ENCODE assay signal across 8 cellular contexts in genomic region chr15:92902020-92902419, GRCh38. TPM values are rescaled to one million over a fixed set of nuclear protein-coding genes. Genes with fewer than 3 reads are reported as not detected.
DNase-seq lines count a peak whose midpoint lies in the region; ATAC-seq and TF ChIP-seq lines count a peak whose summit lies in the region.

No MANE protein-coding gene starts in this region.

- peak overlapping the region; percentile 94 to 99 (median 98) for H3K9ac ChIP-seq in BLaER1 treated with 17β-estradiol and CSF1 and Interleukin-3, amounts not matched to agents 10 nM and 100 nM

- peak overlapping the region; percentile 99 to 100 for H3K27ac Mint-ChIP-seq in natural killer cell treated with Interleukin-12 subunit alpha and Interleukin-12 subunit beta and Interleukin-15 and Interleukin-18, amount 100 ng/mL, for 72 hours

- intact Hi-C loops in dorsolateral prefrontal cortex (cut with DNase I), result loop anchor here in 1 of 2 donors (5.0 to 10.0 kb wide), 2 partner anchors 70 to 187 kb away; no protein-coding TSS in a partner anchor

- DNase-seq in MG63 (no peak), dorsolateral prefrontal cortex (no peak), NCI-H1092 (lab: John Stamatoyannopoulos, UW) (no peak), germinal center (ENCODE audit: low spot score) (no peak)
- no peak for DNase-seq in natural killer cell treated with Interleukin-12 subunit alpha and Interleukin-12 subunit beta and Interleukin-15 and Interleukin-18, amount 100 ng/mL, for 72 hours (ENCODE audit: low spot score)
- DNase-seq in stimulated activated naive CD4-positive, alpha-beta T cell treated with Interleukin-2 at 50 U/mL for 16 hours (lab: John Stamatoyannopoulos, UW), result no peak

- H3K27me3 Mint-ChIP-seq in natural killer cell treated with Interleukin-12 subunit alpha and Interleukin-12 subunit beta and Interleukin-15 and Interleukin-18, amount 100 ng/mL, for 72 hours, result no peaks in the 10 kb centered on the region

- peaks cover 22 to 43% (median 24%) of the 10 kb centered on the region in 10 experiments for H3K4me1 ChIP-seq in BLaER1 treated with 17β-estradiol and CSF1 and Interleukin-3, amounts not matched to agents 10 nM and 100 nM

- peaks cover 0 to 7% (median 0%) of the 10 kb centered on the region in 11 experiments; a peak in 3 of 22 replicates for H3K9me3 ChIP-seq in BLaER1 treated with 17β-estradiol and CSF1 and Interleukin-3, amounts not matched to agents 10 nM and 100 nM (replicated peaks in 1 of 11)
- no peaks in the 10 kb centered on the region for H3K9me3 ChIP-seq in MG63

- no peak for ATAC-seq in natural killer cell treated with Interleukin-12 subunit alpha and Interleukin-12 subunit beta and Interleukin-15 and Interleukin-18, amount 100 ng/mL, for 72 hours
- no peak for ATAC-seq in HG02759 (IDR thresholded peaks at IDR 0.05; ENCODE audit: unreplicated experiment)

- H3K36me3 ChIP-seq in BLaER1 treated with 17β-estradiol and CSF1 and Interleukin-3, amounts not matched to agents 10 nM and 100 nM, result peaks cover 27 to 64% (median 44%) of the 10 kb centered on the region in 11 experiments
- peaks cover 67% of the 10 kb centered on the region for H3K36me3 ChIP-seq in MG63

- H3K4me3 Mint-ChIP-seq in natural killer cell treated with Interleukin-12 subunit alpha and Interleukin-12 subunit beta and Interleukin-15 and Interleukin-18, amount 100 ng/mL, for 72 hours, result peak overlapping the region; percentile 96

- H3K27ac ChIP-seq in BLaER1 treated with 17β-estradiol and CSF1 and Interleukin-3, amounts not matched to agents 10 nM and 100 nM, result peak overlapping the region; percentile 98 to 100 (median 99)
- H3K27ac ChIP-seq in dorsolateral prefrontal cortex, result peak overlapping the region; percentile 77 to 100 (median 99)

- peak overlapping the region; percentile 70 to 92 (median 82) for H3K4me3 ChIP-seq in BLaER1 treated with 17β-estradiol and CSF1 and Interleukin-3, amounts not matched to agents 10 nM and 100 nM
- H3K4me3 ChIP-seq in MG63 (peak overlapping the region; percentile 68), dorsolateral prefrontal cortex (peak overlapping the region; percentile 45 to 97 (median 73))

- H4K20me1 ChIP-seq in BLaER1 treated with 17β-estradiol and CSF1 and Interleukin-3, amounts not matched to agents 10 nM and 100 nM, result peaks cover 0 to 46% (median 9%) of the 10 kb centered on the region in 11 experiments; a peak in 8 of 22 replicates

- H3K27me3 ChIP-seq in BLaER1 treated with 17β-estradiol and CSF1 and Interleukin-3, amounts not matched to agents 10 nM and 100 nM, result no peaks in the 10 kb centered on the region
- H3K27me3 ChIP-seq in MG63 (no peaks in the 10 kb centered on the region), dorsolateral prefrontal cortex (no peaks in the 10 kb centered on the region)

- H3K4me1 Mint-ChIP-seq in natural killer cell treated with Interleukin-12 subunit alpha and Interleukin-12 subunit beta and Interleukin-15 and Interleukin-18, amount 100 ng/mL, for 72 hours (ENCODE audit: low read depth in 2 of 2), result peaks cover 47 to 69% of the 10 kb centered on the region in 2 donors

- peak overlapping the region; percentile 53 to 96 (median 91); a peak in 18 of 22 replicates for H3K4me2 ChIP-seq in BLaER1 treated with 17β-estradiol and CSF1 and Interleukin-3, amounts not matched to agents 10 nM and 100 nM

- peaks cover 5% of the 10 kb centered on the region for H3K9me3 Mint-ChIP-seq in natural killer cell treated with Interleukin-12 subunit alpha and Interleukin-12 subunit beta and Interleukin-15 and Interleukin-18, amount 100 ng/mL, for 72 hours

- H3K36me3 Mint-ChIP-seq in natural killer cell treated with Interleukin-12 subunit alpha and Interleukin-12 subunit beta and Interleukin-15 and Interleukin-18, amount 100 ng/mL, for 72 hours, result peaks cover 39% of the 10 kb centered on the region

- TF ChIP-seq CTCF in dorsolateral prefrontal cortex (IDR thresholded peaks at IDR 0.05 in 54 of 56, conservative IDR thresholded peaks at IDR 0.05 in 2 of 56; ENCODE audit: low read depth in 1 of 56, partially characterized antibody in 56 of 56), result no peak

RNA-seq across cellular contexts. Expression of gene CHD2, which starts 1.9 kb away (rescaled TPM):
- 18.0 and 23.1 TPM in 2 replicates for total RNA-seq in MG63 (2014; rRNA removed; shearing (Covaris generic); ENCODE audit: low replicate concordance)
- total RNA-seq in dorsolateral prefrontal cortex, result 100 to 1,000 TPM; 120 to 227 (median 167) TPM
- 100 to 1,000 TPM; 177 to 180 TPM for total RNA-seq in natural killer cell treated with Interleukin-12 subunit alpha and Interleukin-12 subunit beta and Interleukin-15 and Interleukin-18, amount 100 ng/mL, for 72 hours
